ENCODE assay signal across 9 cellular contexts in the genomic region with DNA sequence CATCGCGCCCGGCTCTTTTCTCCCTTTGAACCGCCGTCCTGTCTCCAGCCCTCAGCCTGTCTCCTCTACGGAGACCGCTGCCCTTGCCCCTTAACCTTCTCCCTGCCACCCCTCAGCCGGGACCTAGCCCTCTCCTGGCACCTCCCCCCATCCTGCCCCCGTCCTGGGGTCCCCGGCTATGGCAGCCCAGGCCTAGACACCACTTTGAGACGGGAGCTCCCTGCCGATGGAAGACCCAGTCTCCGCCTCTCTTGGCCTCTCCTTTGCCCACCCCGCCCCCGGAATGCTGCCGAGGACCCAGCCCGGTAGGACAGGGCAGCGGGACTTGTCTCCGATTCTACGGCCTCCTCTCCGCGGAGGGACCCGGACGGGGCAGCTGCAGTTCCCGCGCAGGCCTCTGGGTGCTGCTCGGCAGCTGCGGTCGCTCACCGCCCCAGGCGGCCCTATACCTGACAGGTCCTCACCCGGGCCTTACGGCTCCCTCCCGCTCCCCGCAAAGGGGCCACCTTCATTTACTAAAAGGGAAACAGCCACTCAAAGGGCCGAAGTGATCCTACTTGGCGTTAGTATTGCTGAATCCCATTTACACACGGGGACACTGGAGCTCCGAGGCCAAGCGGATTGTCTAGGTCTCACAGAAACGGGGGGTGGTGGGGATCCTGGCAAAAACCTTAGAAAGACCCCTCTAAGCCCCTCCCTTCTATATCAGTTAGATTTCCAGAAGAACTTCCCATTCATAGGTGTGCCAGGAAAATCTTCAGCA. TPM values are rescaled to one million over a fixed set of nuclear protein-coding genes. Genes with fewer than 3 reads are reported as not detected.
DNase-seq lines count a peak whose midpoint lies in the region; ATAC-seq lines count a peak whose summit lies in the region.
"Had no signal": no experiment of that assay in that cellular context is flagged by ENCODE, and none has a peak within 500 bp of the region (broad histone marks: within the 10 kb centered on the region; RNA-seq: fewer than 3 reads in every experiment).

No MANE protein-coding gene starts in this region.

- POLR2A ChIA-PET in activated CD4-positive, alpha-beta T cell treated with anti-CD3 and anti-CD28 coated beads for 36 hours (lab: Charles Lee): interaction anchor here (0.7 kb wide), 1 partner anchor 165 kb away, joined by 4 read pairs; no protein-coding TSS in a partner anchor

- H3K27ac Mint-ChIP-seq in activated CD4-positive, alpha-beta T cell treated with anti-CD3 and anti-CD28 coated beads for 36 hours: no peak overlapping the region
- H3K27ac Mint-ChIP-seq: T-helper 1 cell treated with Interleukin-12 subunit alpha and Interleukin-12 subunit beta and Interleukin-4 antibody, amounts not matched to agents 30 μg/mL and 1 μg/mL, for 36 hours had no signal

- no peak overlapping the region for H3K4me3 Mint-ChIP-seq in activated CD4-positive, alpha-beta T cell treated with anti-CD3 and anti-CD28 coated beads for 36 hours
- H3K4me3 Mint-ChIP-seq: T-helper 1 cell treated with Interleukin-12 subunit alpha and Interleukin-12 subunit beta and Interleukin-4 antibody, amounts not matched to agents 30 μg/mL and 1 μg/mL, for 36 hours had no signal

- DNase-seq in COLO829 (ENCODE audit: low spot score) (peak; percentile 81), H4 (ENCODE audit: low spot score) (peak; percentile 59), NCI-H2227 treated with DMSO at 0.1 percent for 48 hours (lab: John Stamatoyannopoulos, UW) (peak; percentile 73), cerebellar cortex (ENCODE audit: low spot score) (peak; percentile 75), left colon (peak; percentile 49 to 80)
- peak; percentile 89 for DNase-seq in activated CD4-positive, alpha-beta T cell treated with anti-CD3 and anti-CD28 coated beads for 36 hours
- DNase-seq in stimulated activated CD4-positive, alpha-beta T cell treated with anti-CD3 and anti-CD28 coated beads, Interleukin-4, amount 100 ng/mL, for 1 hour: peak; percentile 76

- H3K4me1 Mint-ChIP-seq in activated CD4-positive, alpha-beta T cell treated with anti-CD3 and anti-CD28 coated beads for 36 hours: peaks cover 7% of the 10 kb centered on the region

- peaks cover 34% of the 10 kb centered on the region for H3K27me3 Mint-ChIP-seq in activated CD4-positive, alpha-beta T cell treated with anti-CD3 and anti-CD28 coated beads for 36 hours

- no peaks in the 10 kb centered on the region for H3K9me3 Mint-ChIP-seq in activated CD4-positive, alpha-beta T cell treated with anti-CD3 and anti-CD28 coated beads for 36 hours (ENCODE audit: low read depth)
- H3K9me3 Mint-ChIP-seq: T-helper 1 cell treated with Interleukin-12 subunit alpha and Interleukin-12 subunit beta and Interleukin-4 antibody, amounts not matched to agents 30 μg/mL and 1 μg/mL, for 36 hours had no signal

- H3K36me3 Mint-ChIP-seq in activated CD4-positive, alpha-beta T cell treated with anti-CD3 and anti-CD28 coated beads for 36 hours (ENCODE audit: low read depth): no peaks in the 10 kb centered on the region

- intact Hi-C loops in activated CD4-positive, alpha-beta T cell treated with anti-CD3 and anti-CD28 coated beads for 36 hours (cut with DNase I, micrococcal nuclease): loop anchor here (1.0 to 5.0 kb wide), 4 partner anchors 72 to 207 kb away; no protein-coding TSS in a partner anchor
- intact Hi-C loops in left colon (cut with DNase I, micrococcal nuclease): no loop called here

- ATAC-seq in activated CD4-positive, alpha-beta T cell treated with anti-CD3 and anti-CD28 coated beads for 36 hours: peak; percentile 99
- ATAC-seq in left colon: peak; percentile 98
- ATAC-seq in HG03039 (IDR thresholded peaks at IDR 0.05; ENCODE audit: unreplicated experiment): no peak

- CTCF ChIA-PET in activated CD4-positive, alpha-beta T cell treated with anti-CD3 and anti-CD28 coated beads for 36 hours (lab: Charles Lee): interaction anchor here (0.5 to 1.7 kb wide), 18 partner anchors 8 to 414 kb away, joined by 3 to 21 read pairs (median 4); a partner anchor contains a TSS

RNA-seq across cellular contexts. Expression of a gene that starts 32.6 kb away (rescaled TPM):
- not detected in 2 replicates for total RNA-seq in H4 (2014; rRNA removed; shearing (Covaris generic))
- total RNA-seq in activated CD4-positive, alpha-beta T cell treated with anti-CD3 and anti-CD28 coated beads for 36 hours: not detected
- total RNA-seq in left colon: not detected

Comparison
In these comparisons a context has a peak if more than half of its experiments do, and no peak if none do; other contexts are left out.
1. intact Hi-C loops: an anchor here in activated CD4-positive, alpha-beta T cell treated with anti-CD3 and anti-CD28 coated beads for 36 hours (1.0 to 5.0 kb wide); none called in left colon.